Comparison of ENCODE assay signal across 9 cellular contexts in the genomic region with DNA sequence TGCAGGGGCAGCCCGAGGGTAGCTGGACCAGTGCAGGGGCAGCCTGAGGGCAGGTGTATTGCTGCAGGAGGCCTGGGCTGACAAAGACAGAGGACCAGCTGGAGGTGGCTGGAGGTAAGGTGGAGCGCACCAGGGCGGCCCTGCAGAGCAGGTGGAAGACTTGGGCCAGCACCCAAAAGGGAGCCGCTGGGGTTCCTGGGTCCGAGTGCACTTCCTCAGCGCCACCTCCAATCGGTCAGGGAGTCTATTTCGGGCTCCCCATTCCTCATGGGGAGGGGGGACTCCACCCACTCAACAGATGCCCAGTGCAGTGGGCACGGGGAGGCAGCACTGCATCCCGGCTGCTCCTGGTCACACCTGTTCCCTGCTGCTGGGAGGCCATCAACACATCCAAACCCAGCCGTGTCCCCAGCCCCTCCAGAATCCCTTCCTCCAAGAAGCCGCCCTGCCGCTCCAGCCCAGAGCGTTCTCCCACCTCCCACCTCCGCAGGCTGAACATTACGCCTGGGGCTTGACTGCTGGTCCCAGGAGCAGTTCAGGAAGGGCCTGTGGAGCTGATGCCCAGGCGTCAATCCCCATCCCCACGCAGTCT. TPM values are rescaled to one million over a fixed set of nuclear protein-coding genes. Genes with fewer than 3 reads are reported as not detected.
DNase-seq lines count a peak whose midpoint lies in the region; FAIRE-seq and TF ChIP-seq lines count a peak whose summit lies in the region.
"Had no signal": no experiment of that assay in that cellular context is flagged by ENCODE, and none has a peak within 500 bp of the region (broad histone marks: within the 10 kb centered on the region; RNA-seq: fewer than 3 reads in every experiment).

No MANE protein-coding gene starts in this region.

- peak overlapping the region; percentile 89 for H3K4me3 Mint-ChIP-seq in T-helper 1 cell treated with Interleukin-12 subunit alpha and Interleukin-12 subunit beta and Interleukin-4 antibody, amounts not matched to agents 30 μg/mL and 1 μg/mL, for 36 hours

- TF ChIP-seq POLR2A in suprapubic skin (IDR thresholded peaks at IDR 0.05): no peak

- H3K9ac ChIP-seq in adipocyte (ENCODE audit: low read length) (peak overlapping the region; percentile 85), kidney (ENCODE audit: low read length in 2 of 2) (peak overlapping the region in 1 of 2 donors; percentile 92)

- TF ChIP-seq CTCF in kidney (IDR thresholded peaks at IDR 0.05; ENCODE audit: borderline replicate concordance, extremely low read depth, insufficient read depth) (no peak), suprapubic skin (IDR thresholded peaks at IDR 0.05) (no peak)

- H3K36me3 ChIP-seq in adipocyte (ENCODE audit: control insufficient read depth, insufficient read depth, low read length, severe bottlenecking) (no peaks in the 10 kb centered on the region), kidney (ENCODE audit: control insufficient read depth in 1 of 2, insufficient read depth in 2 of 2, low read length in 2 of 2) (peaks cover 0 to 9% of the 10 kb centered on the region in 2 donors), suprapubic skin (peaks cover 8% of the 10 kb centered on the region)

- no peak for FAIRE-seq in kidney (lab: Jason Lieb, UNC)

- peak overlapping the region; percentile 67 for H3K27ac Mint-ChIP-seq in T-helper 1 cell treated with Interleukin-12 subunit alpha and Interleukin-12 subunit beta and Interleukin-4 antibody, amounts not matched to agents 30 μg/mL and 1 μg/mL, for 36 hours

- H3K27ac ChIP-seq in kidney (ENCODE audit: low read depth in 2 of 2, low read length in 2 of 2) (no peak overlapping the region), suprapubic skin (no peak overlapping the region)

- H3K9me3 Mint-ChIP-seq in T-helper 1 cell treated with Interleukin-12 subunit alpha and Interleukin-12 subunit beta and Interleukin-4 antibody, amounts not matched to agents 30 μg/mL and 1 μg/mL, for 36 hours: peaks cover 3% of the 10 kb centered on the region

- H3K4me3 ChIP-seq in adipocyte (ENCODE audit: low read length): peak overlapping the region; percentile 87
- peak overlapping the region; percentile 95 to 97 for H3K4me3 ChIP-seq in kidney (ENCODE audit: low read length in 2 of 2)
- H3K4me3 ChIP-seq in suprapubic skin: peak overlapping the region; percentile 76

- no peak for TF ChIP-seq EP300 in suprapubic skin (IDR thresholded peaks at IDR 0.05)

- H3K9me3 ChIP-seq in adipocyte (ENCODE audit: control insufficient read depth, low read length): no peaks in the 10 kb centered on the region
- no peaks in the 10 kb centered on the region for H3K9me3 ChIP-seq in kidney (ENCODE audit: control insufficient read depth in 1 of 2, low read length in 2 of 2)
- no peaks in the 10 kb centered on the region for H3K9me3 ChIP-seq in suprapubic skin

- H3K4me1 ChIP-seq in adipocyte (ENCODE audit: control insufficient read depth, insufficient read depth, low read length) (peaks cover 31% of the 10 kb centered on the region), kidney (ENCODE audit: control insufficient read depth in 1 of 2, insufficient read depth in 1 of 2, low read depth in 1 of 2, low read length in 2 of 2) (peaks cover 13 to 29% of the 10 kb centered on the region in 2 donors), suprapubic skin (peaks cover 31% of the 10 kb centered on the region)

- peaks cover 7% of the 10 kb centered on the region for H3K27me3 ChIP-seq in adipocyte (replicated peaks; ENCODE audit: control insufficient read depth, insufficient read depth, low read length)
- no peaks in the 10 kb centered on the region for H3K27me3 ChIP-seq in suprapubic skin

- peaks cover 18% of the 10 kb centered on the region for H3K27me3 Mint-ChIP-seq in T-helper 1 cell treated with Interleukin-12 subunit alpha and Interleukin-12 subunit beta and Interleukin-4 antibody, amounts not matched to agents 30 μg/mL and 1 μg/mL, for 36 hours (ENCODE audit: low read depth)

- peaks cover 9% of the 10 kb centered on the region for H3K36me3 Mint-ChIP-seq in T-helper 1 cell treated with Interleukin-12 subunit alpha and Interleukin-12 subunit beta and Interleukin-4 antibody, amounts not matched to agents 30 μg/mL and 1 μg/mL, for 36 hours (ENCODE audit: low read depth)

- intact Hi-C loops in kidney (cut with DNase I): no loop called here

- WGBS in suprapubic skin: 57% methylated on average over 14 of the region's 18 CpGs

- DNase-seq in T-helper 1 cell (no peak), adipocyte (ENCODE audit: low read depth) (no peak), kidney (peak; percentile 72), suprapubic skin (ENCODE audit: low spot score in 2 of 2) (peak in 1 of 2 donors; percentile 62), putamen (ENCODE audit: low spot score) (no peak), NCI-H1694 (lab: John Stamatoyannopoulos, UW) (no peak), NCI-H82 treated with DMSO at 0.1 percent for 48 hours (lab: John Stamatoyannopoulos, UW; ENCODE audit: unreplicated experiment) (no peak)
- DNase-seq: ACHN had no signal

- H3K4me1 Mint-ChIP-seq in T-helper 1 cell treated with Interleukin-12 subunit alpha and Interleukin-12 subunit beta and Interleukin-4 antibody, amounts not matched to agents 30 μg/mL and 1 μg/mL, for 36 hours (ENCODE audit: low read depth): peaks cover 21% of the 10 kb centered on the region

RNA-seq across cellular contexts. Expression of gene LRPAP1, which starts 1.5 kb away (rescaled TPM):
- 204 TPM for total RNA-seq in kidney
- 373 TPM for polyA plus RNA-seq in kidney (ENCODE audit: insufficient read depth, low read depth, low replicate concordance)
- total RNA-seq in suprapubic skin: 100 to 1,000 TPM in 2 of 4 donors, 10 to 100 TPM in 2; 88.8 to 114 (median 95.5) TPM
